18 cellular contexts compared by ENCODE assay signal in the genomic region with DNA sequence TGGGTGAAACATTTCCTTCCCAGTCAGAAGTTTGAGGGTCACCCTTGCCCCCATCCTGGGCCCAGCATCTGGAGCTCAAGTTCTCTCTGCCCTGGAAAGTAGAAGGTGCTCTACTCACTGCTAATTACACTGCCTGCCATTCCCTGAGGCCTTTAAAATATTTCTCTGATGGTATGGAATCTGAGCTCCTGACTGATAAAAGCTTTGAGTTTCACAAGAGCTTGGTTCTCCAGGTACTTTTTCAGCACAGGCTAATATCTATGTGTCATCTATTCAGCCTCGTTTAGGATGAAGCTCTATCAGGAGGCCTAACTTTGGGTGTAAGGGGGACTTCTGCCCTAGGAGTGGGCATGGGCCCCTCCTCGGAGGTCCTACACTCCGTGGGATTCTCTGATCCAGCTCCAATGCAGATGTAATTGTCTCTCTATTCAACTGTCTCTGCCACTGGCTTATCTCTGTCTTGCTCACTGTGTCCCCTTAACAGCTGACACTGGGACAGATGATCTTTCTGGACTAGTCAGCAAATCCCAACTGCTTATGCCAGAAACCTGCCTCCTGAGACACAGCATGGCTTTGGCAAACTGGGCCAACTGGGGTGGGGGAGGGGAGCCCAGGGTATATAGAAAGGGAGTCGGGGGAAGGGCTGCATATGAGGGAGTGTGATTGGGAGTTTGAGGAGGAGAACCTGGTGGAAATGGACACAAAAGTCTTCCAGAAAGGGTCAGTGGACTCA.
DNase-seq lines count a peak whose midpoint lies in the region; ATAC-seq, FAIRE-seq and TF ChIP-seq lines count a peak whose summit lies in the region.
"Had no signal": no experiment of that assay in that cellular context is flagged by ENCODE, and none has a peak within 500 bp of the region (broad histone marks: within the 10 kb centered on the region; RNA-seq: fewer than 3 reads in every experiment).

No MANE protein-coding gene starts in this region.

- TF ChIP-seq EP300 in A549 (IDR thresholded peaks at IDR 0.05), result no peak

- peak overlapping the region; percentile 86 for H3K27ac Mint-ChIP-seq in Caco-2 (ENCODE audit: unreplicated experiment)

- H3F3A ChIP-seq in MM.1S (ENCODE audit: insufficient read depth, low read length), result no peaks in the 10 kb centered on the region

- H3K27ac ChIP-seq in A549, result no peak overlapping the region
- peak overlapping the region; percentile 61; the same call in 1 of the 2 replicates for H3K27ac ChIP-seq in VCaP
- H3K27ac ChIP-seq in keratinocyte (ENCODE audit: control insufficient read depth, insufficient read depth, low read length), result peak overlapping the region; percentile 64
- H3K27ac ChIP-seq in MM.1S (ENCODE audit: low read length), result no peak overlapping the region
- no peak overlapping the region for H3K27ac ChIP-seq in A673 (ENCODE audit: low read depth, low read length, poor library complexity, severe bottlenecking)
- H3K27ac ChIP-seq in adrenal gland, result no peak overlapping the region

- BruUV-seq in Caco-2 (replicated peaks; lab: Mats Ljungman, UMichigan) (no TSS peak), A673 (replicated peaks; lab: Mats Ljungman, UMichigan) (no TSS peak)

- WGBS in A549 (ENCODE audit: missing lambda C conversion rate), result 61% methylated on average over 4 of the region's 4 CpGs
- WGBS in adrenal gland, 4 donors, result 77 to 85% (median 82%) methylated on average over 4 of the region's 4 CpGs

- CTCF ChIA-PET in A549 (lab: Yijun Ruan, JAX) (interaction anchor here (0.9 to 1.6 kb wide), 2 partner anchors 14 to 19 kb away, joined by 3 to 4 read pairs; no protein-coding TSS in a partner anchor), Caco-2 (lab: Charles Lee) (interaction anchor here (0.5 to 1.4 kb wide), 3 partner anchors 9 to 51 kb away, joined by 3 to 4 read pairs (median 3); no protein-coding TSS in a partner anchor), A673 (lab: Charles Lee) (interaction anchor here (0.5 kb wide), 1 partner anchor 649 kb away, joined by 5 read pairs; no protein-coding TSS in a partner anchor)

- no peaks in the 10 kb centered on the region for H3K36me3 ChIP-seq in Caco-2 (ENCODE audit: control insufficient read depth, insufficient read depth, low read length)
- H3K36me3 ChIP-seq in keratinocyte (ENCODE audit: control insufficient read depth in 2 of 2, extremely low read depth in 1 of 2, insufficient read depth in 2 of 2, low read length in 2 of 2), result no peaks in the 10 kb centered on the region
- H3K36me3 ChIP-seq in MM.1S (replicated peaks; ENCODE audit: insufficient read depth, low read length), result no peaks in the 10 kb centered on the region
- H3K36me3 ChIP-seq in A673 (ENCODE audit: insufficient read depth, low read length, poor library complexity, severe bottlenecking), result no peaks in the 10 kb centered on the region
- H3K36me3 ChIP-seq in adrenal gland (replicated peaks in 1 of 2), result no peaks in the 10 kb centered on the region
- H3K36me3 ChIP-seq: BE2C, HAP-1, SJSA1 had no signal

- no peak for ATAC-seq in A549
- ATAC-seq: GM12878 had no signal

- no peak for FAIRE-seq in A549 (lab: Jason Lieb, UNC)
- FAIRE-seq in keratinocyte (lab: Jason Lieb, UNC), result peak; percentile 79
- FAIRE-seq: GM12878, RCC 7860 had no signal

- POLR2A ChIA-PET in A549 (lab: Yijun Ruan, JAX), result no interaction called here
- POLR2A ChIA-PET in Caco-2 (lab: Charles Lee), result interaction anchor here (0.6 to 1.2 kb wide), 2 partner anchors 25 to 104 kb away, joined by 3 to 6 read pairs; partner anchors contain the start of gene GADD45A
- POLR2A ChIA-PET in A673 (lab: Charles Lee; ENCODE audit: low non-redundant PET), result no interaction called here

- no peak for TF ChIP-seq RAD21 in A549 (conservative IDR thresholded peaks at IDR 0.05 in 1 of 2, IDR thresholded peaks at IDR 0.05 in 1 of 2)

- DNase-seq in A549 (ENCODE audit: low read depth in 1 of 2, low spot score in 1 of 2), result no peak
- DNase-seq in Caco-2, result no peak
- DNase-seq in keratinocyte (ENCODE audit: low read depth, low spot score), result no peak
- DNase-seq in MM.1S, result no peak
- no peak for DNase-seq in A673 (ENCODE audit: low spot score)
- DNase-seq in adrenal gland, result no peak
- DNase-seq in GDM1 (lab: John Stamatoyannopoulos, UW), result no peak
- DNase-seq: BE2C, MV-4-11, NCI-H1417 treated with DMSO at 0.1 percent for 48 hours, NCI-H2029 treated with DMSO at 0.1 percent for 48 hours, NCI-H524 treated with DMSO at 0.1 percent for 48 hours, SW 1271 had no signal

- H3K9me3 Mint-ChIP-seq in Caco-2 (ENCODE audit: unreplicated experiment), result no peaks in the 10 kb centered on the region

- H3K4me1 ChIP-seq in A549, result 0 out of 3 replicates have a peak, but pooled peaks cover under 1% of the 10 kb centered on the region
- H3K4me1 ChIP-seq in Caco-2, result peaks cover 26% of the 10 kb centered on the region
- H3K4me1 ChIP-seq in keratinocyte (ENCODE audit: control insufficient read depth, extremely low read depth, insufficient read depth, low read length), result peaks cover 33% of the 10 kb centered on the region
- no peaks in the 10 kb centered on the region for H3K4me1 ChIP-seq in MM.1S (ENCODE audit: low read length)
- no peaks in the 10 kb centered on the region for H3K4me1 ChIP-seq in A673 (ENCODE audit: insufficient read depth, low read length, poor library complexity, severe bottlenecking)
- H3K4me1 ChIP-seq in adrenal gland (replicated peaks in 1 of 2), result no peaks in the 10 kb centered on the region
- H3K4me1 ChIP-seq: BE2C, HAP-1 had no signal

- H3K4me3 Mint-ChIP-seq in Caco-2 (ENCODE audit: unreplicated experiment), result no peak overlapping the region

- no peak overlapping the region for H3K4me2 ChIP-seq in A549
- peak overlapping the region; percentile 0 for H3K4me2 ChIP-seq in keratinocyte (ENCODE audit: control insufficient read depth, extremely low read depth, insufficient read depth, low read depth, low read length)
- no peak overlapping the region for H3K4me2 ChIP-seq in MM.1S (ENCODE audit: low read depth, low read length)

- TF ChIP-seq POLR2A in A549 (IDR thresholded peaks at IDR 0.05; ENCODE audit: low read length) (no peak), adrenal gland (IDR thresholded peaks at IDR 0.05) (no peak)

- H3K79me2 ChIP-seq in keratinocyte (ENCODE audit: control insufficient read depth, insufficient read depth, low read length) (no peaks in the 10 kb centered on the region), MM.1S (ENCODE audit: low read length) (no peaks in the 10 kb centered on the region)

- dilution Hi-C loops in keratinocyte (cut with MboI; ENCODE audit: extremely low pct_ligation_motif_present, low sequenced_read_pairs), result no loop called here

- H3K9me2 ChIP-seq in MM.1S (replicated peaks; ENCODE audit: insufficient read depth, low read length), result no peaks in the 10 kb centered on the region

- H3K27me3 ChIP-seq in Caco-2 (replicated peaks; ENCODE audit: control insufficient read depth, insufficient read depth, low read length), result no peaks in the 10 kb centered on the region
- H3K27me3 ChIP-seq in keratinocyte (ENCODE audit: control insufficient read depth, extremely low read depth, insufficient read depth, low read length), result no peaks in the 10 kb centered on the region
- H3K27me3 ChIP-seq in MM.1S (replicated peaks; ENCODE audit: insufficient read depth, low read length), result no peaks in the 10 kb centered on the region
- no peaks in the 10 kb centered on the region for H3K27me3 ChIP-seq in A673 (replicated peaks; ENCODE audit: insufficient read depth, low read depth, low read length, poor library complexity)
- no peaks in the 10 kb centered on the region for H3K27me3 ChIP-seq in adrenal gland
- H3K27me3 ChIP-seq: BE2C, SJSA1 had no signal

- no peaks in the 10 kb centered on the region for H3K36me3 Mint-ChIP-seq in Caco-2 (ENCODE audit: insufficient read depth, unreplicated experiment)

- H3K4me1 Mint-ChIP-seq in Caco-2 (ENCODE audit: low read depth, unreplicated experiment), result peaks cover 35% of the 10 kb centered on the region

- H3K9me1 ChIP-seq in keratinocyte (ENCODE audit: control insufficient read depth, extremely low read depth, insufficient read depth, low read length), result no peaks in the 10 kb centered on the region

- H3K27me3 Mint-ChIP-seq in Caco-2 (ENCODE audit: insufficient read depth, unreplicated experiment), result no peaks in the 10 kb centered on the region

- intact Hi-C loops in Caco-2 (cut with micrococcal nuclease; ENCODE audit: unreplicated experiment) (no loop called here), A673 (cut with micrococcal nuclease; ENCODE audit: unreplicated experiment) (no loop called here), adrenal gland (cut with DNase I) (no loop called here)

- H2AFZ ChIP-seq in keratinocyte (ENCODE audit: control insufficient read depth, low read length), result peak overlapping the region; percentile 41
- H2AFZ ChIP-seq in MM.1S (ENCODE audit: low read length), result no peak overlapping the region

- H3K9me3 ChIP-seq in A549 (no peaks in the 10 kb centered on the region), Caco-2 (no peaks in the 10 kb centered on the region), keratinocyte (ENCODE audit: control insufficient read depth, low read depth, low read length) (no peaks in the 10 kb centered on the region), MM.1S (replicated peaks; ENCODE audit: insufficient read depth, low read length) (no peaks in the 10 kb centered on the region), A673 (ENCODE audit: low read depth, low read length, poor library complexity, severe bottlenecking) (no peaks in the 10 kb centered on the region), adrenal gland (replicated peaks in 1 of 3) (no peaks in the 10 kb centered on the region)
- H3K9me3 ChIP-seq: BE2C, HAP-1, SJSA1 had no signal

- H3K9ac ChIP-seq in keratinocyte (ENCODE audit: control insufficient read depth, extremely low read depth, insufficient read depth, low read length) (peak overlapping the region; percentile 19), MM.1S (ENCODE audit: low read length) (no peak overlapping the region)

- TF ChIP-seq CTCF in A549 (IDR thresholded peaks at IDR 0.05) (no peak), Caco-2 (IDR thresholded peaks at IDR 0.05; ENCODE audit: insufficient read depth in 1 of 2, low read depth in 1 of 2, low read length in 1 of 2, severe bottlenecking in 1 of 2, unreplicated experiment in 1 of 2) (no peak), VCaP (conservative IDR thresholded peaks at IDR 0.05) (no peak), keratinocyte (optimal IDR thresholded peaks at IDR 0.05 in 1 of 3, IDR thresholded peaks at IDR 0.05 in 1 of 3, conservative IDR thresholded peaks at IDR 0.05 in 1 of 3; ENCODE audit: extremely low read depth in 1 of 3, insufficient read depth in 2 of 3, low read length in 3 of 3) (no peak), MM.1S (IDR thresholded peaks at IDR 0.05; ENCODE audit: low read length) (no peak), A673 (conservative IDR thresholded peaks at IDR 0.05; ENCODE audit: low read depth, low read length) (no peak), adrenal gland (IDR thresholded peaks at IDR 0.05) (no peak)

- H4K20me1 ChIP-seq in keratinocyte (ENCODE audit: control insufficient read depth, extremely low read depth, insufficient read depth, low read length), result no peaks in the 10 kb centered on the region
- H4K20me1 ChIP-seq in MM.1S (ENCODE audit: insufficient read depth, low read length), result no peaks in the 10 kb centered on the region

- H3K4me3 ChIP-seq in A549 (no peak overlapping the region), Caco-2 (ENCODE audit: low read depth, low read length) (no peak overlapping the region), keratinocyte (ENCODE audit: control insufficient read depth in 2 of 3, extremely low read depth in 1 of 3, insufficient read depth in 2 of 3, low read depth in 1 of 3, low read length in 3 of 3) (no peak overlapping the region), MM.1S (ENCODE audit: low read length) (no peak overlapping the region), A673 (ENCODE audit: low read depth, low read length, poor library complexity, severe bottlenecking) (no peak overlapping the region), adrenal gland (no peak overlapping the region)
- H3K4me3 ChIP-seq: GM12878, HAP-1, SJSA1 had no signal

Comparison
In these comparisons a context has a peak if more than half of its experiments do, and no peak if none do; other contexts are left out.
1. H3K27ac ChIP-seq: peak in VCaP (single experiment) and keratinocyte (single experiment); none in A549 (0 of 2), MM.1S (single experiment), A673 (single experiment) and adrenal gland (0 of 5).